ENCODE assay signal across 8 cellular contexts in genomic region chr10:122567056-122567660, GRCh38. TPM values are rescaled to one million over a fixed set of nuclear protein-coding genes. Genes with fewer than 3 reads are reported as not detected.
DNase-seq lines count a peak whose midpoint lies in the region; ATAC-seq and TF ChIP-seq lines count a peak whose summit lies in the region.

No MANE protein-coding gene starts in this region.

- H3K9me3 Mint-ChIP-seq in activated naive CD8-positive, alpha-beta T cell treated with anti-CD3 and anti-CD28 coated beads, Interleukin-2, amount 10 ng/mL, durations not matched to agents 7 days and 5 days, result no peaks in the 10 kb centered on the region

- H3K27me3 ChIP-seq in GM06990 (replicated peaks; ENCODE audit: control insufficient read depth, insufficient read depth, low read length), result no peaks in the 10 kb centered on the region; the same call in 1 of the 2 replicates

- H3K27me3 Mint-ChIP-seq in activated naive CD8-positive, alpha-beta T cell treated with anti-CD3 and anti-CD28 coated beads, Interleukin-2, amount 10 ng/mL, durations not matched to agents 7 days and 5 days, result peaks cover 47% of the 10 kb centered on the region

- intact Hi-C loops in lower leg skin (cut with DNase I; ENCODE audit: low total_unique reads), result loop anchor here (5.0 to 10.0 kb wide), 4 partner anchors 112 to 282 kb away; partner anchors contain the start of gene ARMS2

- no peaks in the 10 kb centered on the region for H3K36me3 ChIP-seq in GM06990 (ENCODE audit: control insufficient read depth, insufficient read depth, low read length)

- no peaks in the 10 kb centered on the region for H3K36me3 Mint-ChIP-seq in activated naive CD8-positive, alpha-beta T cell treated with anti-CD3 and anti-CD28 coated beads, Interleukin-2, amount 10 ng/mL, durations not matched to agents 7 days and 5 days

- peak; percentile 55 for TF ChIP-seq RAD21 in Ishikawa (IDR thresholded peaks at IDR 0.05; ENCODE audit: low read depth)

- TF ChIP-seq POLR2A in lower leg skin (IDR thresholded peaks at IDR 0.05), result no peak

- H3K4me3 Mint-ChIP-seq in activated naive CD8-positive, alpha-beta T cell treated with anti-CD3 and anti-CD28 coated beads, Interleukin-2, amount 10 ng/mL, durations not matched to agents 7 days and 5 days, result no peak overlapping the region

- POLR2A ChIA-PET in activated naive CD8-positive, alpha-beta T cell treated with anti-CD3 and anti-CD28 coated beads, Interleukin-2, amount 10 ng/mL, durations not matched to agents 7 days and 5 days (lab: Charles Lee), result no interaction called here

- no peak overlapping the region for H3K27ac Mint-ChIP-seq in activated naive CD8-positive, alpha-beta T cell treated with anti-CD3 and anti-CD28 coated beads, Interleukin-2, amount 10 ng/mL, durations not matched to agents 7 days and 5 days

- peak; percentile 59 for ATAC-seq in activated naive CD8-positive, alpha-beta T cell treated with anti-CD3 and anti-CD28 coated beads, Interleukin-2, amount 10 ng/mL, durations not matched to agents 7 days and 5 days (ENCODE audit: low read depth)
- no peak for ATAC-seq in HG03097 (IDR thresholded peaks at IDR 0.05; ENCODE audit: low FRiP score, unreplicated experiment)

- 63 to 80% methylated on average over 5 of the region's 5 CpGs for WGBS in lower leg skin, 2 donors

- no peak for TF ChIP-seq EP300 in Ishikawa (IDR thresholded peaks at IDR 0.05; ENCODE audit: borderline replicate concordance)

- peaks cover 6% of the 10 kb centered on the region for H3K4me1 Mint-ChIP-seq in activated naive CD8-positive, alpha-beta T cell treated with anti-CD3 and anti-CD28 coated beads, Interleukin-2, amount 10 ng/mL, durations not matched to agents 7 days and 5 days

- TF ChIP-seq CTCF in GM06990 (IDR thresholded peaks at IDR 0.05; ENCODE audit: insufficient read depth, low read length, poor library complexity, severe bottlenecking) (peak; percentile 85), lower leg skin (IDR thresholded peaks at IDR 0.05) (no peak)

- DNase-seq in GM06990 (ENCODE audit: extremely low read depth, insufficient read length) (no peak), kidney tubule cell (ENCODE audit: low spot score) (peak; percentile 13), GM19240 (ENCODE audit: insufficient read length, low spot score) (no peak), lower leg skin (ENCODE audit: low spot score in 2 of 2) (no peak)
- peak; percentile 53 for DNase-seq in activated naive CD8-positive, alpha-beta T cell treated with anti-CD3 and anti-CD28 coated beads, Interleukin-2, amount 10 ng/mL, durations not matched to agents 7 days and 5 days
- no peak for DNase-seq in NK-92 treated with Interleukin-12 subunit alpha and Interleukin-12 subunit beta, amount 100 ng/mL, for 24 hours (lab: John Stamatoyannopoulos, UW)

- H3K4me3 ChIP-seq in GM06990 (replicated peaks; ENCODE audit: low read depth, low read length), result no peak overlapping the region
- H3K4me3 ChIP-seq in lower leg skin (ENCODE audit: low read depth, poor library complexity, severe bottlenecking), result no peak overlapping the region

TF ChIP-seq in Ishikawa, 13 proteins besides CTCF, POLR2A, EP300 and RAD21:
- TF ChIP-seq YY1 (IDR thresholded peaks at IDR 0.05; ENCODE audit: low read depth) (no peak), FOXM1 (IDR thresholded peaks at IDR 0.05; ENCODE audit: borderline replicate concordance, low read depth) (no peak), NFIC (IDR thresholded peaks at IDR 0.05) (no peak), ZBTB7A (IDR thresholded peaks at IDR 0.05; ENCODE audit: low read depth) (no peak), TEAD4 (IDR thresholded peaks at IDR 0.05) (no peak), CEBPB (IDR thresholded peaks at IDR 0.05) (no peak), EGR1 (IDR thresholded peaks at IDR 0.05) (no peak), CREB1 (IDR thresholded peaks at IDR 0.05; ENCODE audit: low read depth) (no peak), USF1 (IDR thresholded peaks at IDR 0.05) (no peak), TAF1 (IDR thresholded peaks at IDR 0.05; ENCODE audit: low read depth) (no peak)
- TF ChIP-seq, protein P1, sequence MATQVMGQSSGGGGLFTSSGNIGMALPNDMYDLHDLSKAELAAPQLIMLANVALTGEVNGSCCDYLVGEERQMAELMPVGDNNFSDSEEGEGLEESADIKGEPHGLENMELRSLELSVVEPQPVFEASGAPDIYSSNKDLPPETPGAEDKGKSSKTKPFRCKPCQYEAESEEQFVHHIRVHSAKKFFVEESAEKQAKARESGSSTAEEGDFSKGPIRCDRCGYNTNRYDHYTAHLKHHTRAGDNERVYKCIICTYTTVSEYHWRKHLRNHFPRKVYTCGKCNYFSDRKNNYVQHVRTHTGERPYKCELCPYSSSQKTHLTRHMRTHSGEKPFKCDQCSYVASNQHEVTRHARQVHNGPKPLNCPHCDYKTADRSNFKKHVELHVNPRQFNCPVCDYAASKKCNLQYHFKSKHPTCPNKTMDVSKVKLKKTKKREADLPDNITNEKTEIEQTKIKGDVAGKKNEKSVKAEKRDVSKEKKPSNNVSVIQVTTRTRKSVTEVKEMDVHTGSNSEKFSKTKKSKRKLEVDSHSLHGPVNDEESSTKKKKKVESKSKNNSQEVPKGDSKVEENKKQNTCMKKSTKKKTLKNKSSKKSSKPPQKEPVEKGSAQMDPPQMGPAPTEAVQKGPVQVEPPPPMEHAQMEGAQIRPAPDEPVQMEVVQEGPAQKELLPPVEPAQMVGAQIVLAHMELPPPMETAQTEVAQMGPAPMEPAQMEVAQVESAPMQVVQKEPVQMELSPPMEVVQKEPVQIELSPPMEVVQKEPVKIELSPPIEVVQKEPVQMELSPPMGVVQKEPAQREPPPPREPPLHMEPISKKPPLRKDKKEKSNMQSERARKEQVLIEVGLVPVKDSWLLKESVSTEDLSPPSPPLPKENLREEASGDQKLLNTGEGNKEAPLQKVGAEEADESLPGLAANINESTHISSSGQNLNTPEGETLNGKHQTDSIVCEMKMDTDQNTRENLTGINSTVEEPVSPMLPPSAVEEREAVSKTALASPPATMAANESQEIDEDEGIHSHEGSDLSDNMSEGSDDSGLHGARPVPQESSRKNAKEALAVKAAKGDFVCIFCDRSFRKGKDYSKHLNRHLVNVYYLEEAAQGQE (IDR thresholded peaks at IDR 0.05; ENCODE audit: low read depth), result no peak
- TF ChIP-seq, protein P2, sequence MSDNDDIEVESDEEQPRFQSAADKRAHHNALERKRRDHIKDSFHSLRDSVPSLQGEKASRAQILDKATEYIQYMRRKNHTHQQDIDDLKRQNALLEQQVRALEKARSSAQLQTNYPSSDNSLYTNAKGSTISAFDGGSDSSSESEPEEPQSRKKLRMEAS (IDR thresholded peaks at IDR 0.05), result no peak

RNA-seq across cellular contexts. Expression of gene DMBT1, which starts 6.6 kb away (rescaled TPM):
- total RNA-seq in activated naive CD8-positive, alpha-beta T cell treated with anti-CD3 and anti-CD28 coated beads, Interleukin-2, amount 10 ng/mL, durations not matched to agents 7 days and 5 days, result not detected
- total RNA-seq in lower leg skin, result under 1 TPM in 3 of 4 donors, not detected in 1; 0.04 to 0.29 (median 0.26) TPM

Comparison
In these comparisons a context has a peak if more than half of its experiments do, and no peak if none do; other contexts are left out.
1. DNase-seq: peak in activated naive CD8-positive, alpha-beta T cell treated with anti-CD3 and anti-CD28 coated beads, Interleukin-2, amount 10 ng/mL, durations not matched to agents 7 days and 5 days (single experiment) and kidney tubule cell (single experiment); none in GM06990 (single experiment), NK-92 treated with Interleukin-12 subunit alpha and Interleukin-12 subunit beta, amount 100 ng/mL, for 24 hours (single experiment), GM19240 (single experiment) and lower leg skin (0 of 2).